In genomic region chr6:22614541-22614940, GRCh38 we compare ENCODE assay signal across 1 cellular context.
TF ChIP-seq lines count a peak whose summit lies in the region.

No MANE protein-coding gene starts in this region.

TF ChIP-seq in GM23338, 12 proteins besides CTCF, POLR2A, EP300 and RAD21:
- TF ChIP-seq ZNF462 (CRISPR knock-in tag; IDR thresholded peaks at IDR 0.05) (no peak), EZH2 (IDR thresholded peaks at IDR 0.05; ENCODE audit: low read depth, unreplicated experiment) (no peak), ZNF114 (CRISPR knock-in tag; IDR thresholded peaks at IDR 0.05) (no peak), ZNF331 (CRISPR knock-in tag; IDR thresholded peaks at IDR 0.05; ENCODE audit: low read depth) (no peak), REST (IDR thresholded peaks at IDR 0.05; ENCODE audit: unreplicated experiment) (no peak), NANOG (IDR thresholded peaks at IDR 0.05; ENCODE audit: borderline replicate concordance) (no peak), ETS1 (IDR thresholded peaks at IDR 0.05) (no peak), JUNB (IDR thresholded peaks at IDR 0.05; ENCODE audit: unreplicated experiment) (no peak), STAT1 (IDR thresholded peaks at IDR 0.05; ENCODE audit: unreplicated experiment) (no peak)
